ENCODE assay signal across 22 cellular contexts in genomic region chr3:122859021-122859805, GRCh38.
"Had no signal": no experiment of that assay in that cellular context is flagged by ENCODE, and none has a peak within 500 bp of the region (broad histone marks: within the 10 kb centered on the region; RNA-seq: fewer than 3 reads in every experiment).

No MANE protein-coding gene starts in this region.

- H3K27ac ChIP-seq: KMS-11, SJCRH30 had no signal

- H3K4me3 ChIP-seq: K562, SJCRH30 had no signal

- H3K27ac Mint-ChIP-seq: T-cell had no signal

- H3K4me3 Mint-ChIP-seq: IgD-negative memory B cell, T-cell had no signal

- DNase-seq: NCI-H1048; NCI-H1105; NCI-H1436 treated with DMSO at 0.1 percent for 48 hours; NCI-H1694; NCI-H187 treated with DMSO at 0.1 percent for 48 hours; NCI-H2029 treated with DMSO at 0.1 percent for 48 hours; NCI-H345; NCI-H510A; NCI-H524 treated with DMSO at 0.1 percent for 48 hours; NCI-H69; NCI-H774; NK-92 treated with Interleukin-12 subunit alpha and Interleukin-12 subunit beta, amount 100 ng/mL, for 24 hours; SHP77 treated with DMSO at 0.1 percent for 48 hours; T-cell had no signal

- H3K27me3 Mint-ChIP-seq: IgD-negative memory B cell, T-cell had no signal

- FAIRE-seq: HepG2, K562 had no signal

- H3K27me3 ChIP-seq: SJCRH30 had no signal

- H3K9me3 Mint-ChIP-seq: IgD-negative memory B cell, T-cell had no signal

- H3K9me3 ChIP-seq: SJCRH30 had no signal

- ATAC-seq: HepG2, K562, Panc1, PC-3, Right ventricle myocardium inferior, T-cell had no signal

- H3K9ac ChIP-seq: KMS-11 had no signal

- H3K4me2 ChIP-seq: KMS-11 had no signal

- H3K4me1 Mint-ChIP-seq: IgD-negative memory B cell, T-cell had no signal
